8 cellular contexts compared by ENCODE assay signal in the genomic region with DNA sequence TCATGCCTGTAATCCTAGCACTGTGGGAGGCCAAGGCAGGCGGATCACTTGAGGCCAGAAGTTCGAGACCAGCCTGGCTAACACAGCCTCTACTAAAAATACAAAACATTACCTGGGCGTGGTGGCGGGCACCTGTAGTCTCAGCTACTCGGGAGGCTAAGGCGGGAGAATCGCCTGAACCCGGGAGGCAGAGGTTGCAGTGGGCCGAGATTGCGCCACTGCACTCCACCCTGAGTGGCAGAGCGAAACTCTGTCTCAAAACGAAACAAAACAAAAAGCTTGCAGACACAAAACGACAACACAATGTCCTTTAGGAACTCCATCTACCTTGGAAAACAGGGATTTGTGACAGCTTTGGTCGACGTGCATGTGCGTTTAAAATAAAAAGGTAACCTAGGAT. TPM values are rescaled to one million over a fixed set of nuclear protein-coding genes. Genes with fewer than 3 reads are reported as not detected.
DNase-seq lines count a peak whose midpoint lies in the region; ATAC-seq, FAIRE-seq and TF ChIP-seq lines count a peak whose summit lies in the region.

No MANE protein-coding gene starts in this region.

- H3K4me2 ChIP-seq in K562 (ENCODE audit: insufficient read depth, low read length) = peak overlapping the region; percentile 89

- no peak for TF ChIP-seq RAD21 in K562 (CRISPR knock-in tag; conservative IDR thresholded peaks at IDR 0.05 in 1 of 2, IDR thresholded peaks at IDR 0.05 in 1 of 2)

- H4K20me1 ChIP-seq in K562 (replicated peaks; ENCODE audit: control insufficient read depth, insufficient read depth, low read length) = no peaks in the 10 kb centered on the region

- no peak for TF ChIP-seq CTCF in heart left ventricle (IDR thresholded peaks at IDR 0.05)
- no peak for TF ChIP-seq CTCF in K562 (IDR thresholded peaks at IDR 0.05 in 2 of 3, conservative IDR thresholded peaks at IDR 0.05 in 1 of 3; ENCODE audit: insufficient read depth in 2 of 3, low read depth in 1 of 3, low read length in 3 of 3)
- no peak for TF ChIP-seq CTCF in mucosa of descending colon (IDR thresholded peaks at IDR 0.05)
- TF ChIP-seq CTCF in upper lobe of left lung (IDR thresholded peaks at IDR 0.05) = no peak

- POLR2A ChIA-PET in K562 (lab: Yijun Ruan, JAX) = interaction anchor here (1.1 to 1.3 kb wide), 2 partner anchors 13 to 44 kb away, joined by 3 read pairs; no protein-coding TSS in a partner anchor

- H3K4me3 ChIP-seq in heart left ventricle (peak overlapping the region in 10 of 12 donors; percentile 87 to 100 (median 96)), K562 (peak overlapping the region; percentile 97; the same call in 1 of the 2 replicates), mucosa of descending colon (no peak overlapping the region), upper lobe of left lung (peak overlapping the region in 3 of 4 donors; percentile 75 to 98 (median 85))

- H3K36me3 ChIP-seq in heart left ventricle = peaks cover 0 to 10% (median 0%) of the 10 kb centered on the region in 9 donors
- H3K36me3 ChIP-seq in K562 (ENCODE audit: control insufficient read depth, insufficient read depth, low read length) = no peaks in the 10 kb centered on the region
- no peaks in the 10 kb centered on the region for H3K36me3 ChIP-seq in mucosa of descending colon (ENCODE audit: low read depth)
- no peaks in the 10 kb centered on the region for H3K36me3 ChIP-seq in upper lobe of left lung

- intact Hi-C loops in heart left ventricle (cut with DNase I) = loop anchor here in 6 of 10 donors (5.0 to 10.0 kb wide), 6 partner anchors 52 to 540 kb away; a partner anchor contains a TSS
- intact Hi-C loops in Right ventricle myocardium superior (cut with DNase I) = loop anchor here (5.0 to 10.0 kb wide), 2 partner anchors 130 to 373 kb away; no protein-coding TSS in a partner anchor
- intact Hi-C loops in K562 (cut with micrococcal nuclease) = no loop called here
- intact Hi-C loops in mucosa of descending colon (cut with DNase I, micrococcal nuclease) = no loop called here

- TF ChIP-seq EP300 in K562 (IDR thresholded peaks at IDR 0.05; ENCODE audit: low read length) = no peak
- no peak for TF ChIP-seq EP300 in upper lobe of left lung (IDR thresholded peaks at IDR 0.05)

- TF ChIP-seq POLR2A in heart left ventricle (IDR thresholded peaks at IDR 0.05) = no peak
- TF ChIP-seq POLR2A in K562 (conservative IDR thresholded peaks at IDR 0.05) = no peak
- TF ChIP-seq POLR2A in upper lobe of left lung (IDR thresholded peaks at IDR 0.05) = no peak

- 72 to 78% (median 76%) methylated on average over 16 of the region's 16 CpGs for WGBS in heart left ventricle, 4 donors
- 64% methylated on average over 15 of the region's 16 CpGs for WGBS in K562 (ENCODE audit: insufficient coverage, low coverage, missing lambda C conversion rate)
- WGBS in upper lobe of left lung, 2 donors = 70 to 71% methylated on average over 16 of the region's 16 CpGs

- H3K9me1 ChIP-seq in K562 (ENCODE audit: control insufficient read depth, insufficient read depth, low read length) = no peaks in the 10 kb centered on the region

- no peaks in the 10 kb centered on the region for H3K27me3 ChIP-seq in heart left ventricle
- H3K27me3 ChIP-seq in K562 (ENCODE audit: control insufficient read depth in 2 of 2, insufficient read depth in 2 of 2, low read length in 2 of 2) = no peaks in the 10 kb centered on the region
- no peaks in the 10 kb centered on the region for H3K27me3 ChIP-seq in upper lobe of left lung

- FAIRE-seq in K562 (lab: Jason Lieb, UNC) = no peak

- no peak for ATAC-seq in heart left ventricle
- no peak for ATAC-seq in Right ventricle myocardium superior (ENCODE audit: poor library complexity)
- ATAC-seq in K562 = no peak
- no peak for ATAC-seq in mucosa of descending colon
- no peak for ATAC-seq in upper lobe of left lung (ENCODE audit: low FRiP score in 2 of 2)
- ATAC-seq in GM18867 (IDR thresholded peaks at IDR 0.05; ENCODE audit: unreplicated experiment) = no peak
- no peak for ATAC-seq in HG02610 (IDR thresholded peaks at IDR 0.05; ENCODE audit: unreplicated experiment)

- H3K27ac ChIP-seq in heart left ventricle (peak overlapping the region in 11 of 12 donors; percentile 91 to 100 (median 99)), K562 (ENCODE audit: extremely low read depth, low read depth, low read length) (peak overlapping the region; percentile 94), upper lobe of left lung (peak overlapping the region; percentile 97 to 100 (median 98))

- in situ Hi-C loops in K562 (cut with MboI) = no loop called here

- BruUV-seq in K562 (replicated peaks; lab: Mats Ljungman, UMichigan) = no TSS peak

- H2AFZ ChIP-seq in K562 (ENCODE audit: low read depth, low read length) = peak overlapping the region; percentile 97

- no peaks in the 10 kb centered on the region for H3K9me3 ChIP-seq in heart left ventricle
- H3K9me3 ChIP-seq in K562 (replicated peaks; ENCODE audit: control insufficient read depth, insufficient read depth, low read depth, low read length) = no peaks in the 10 kb centered on the region
- H3K9me3 ChIP-seq in mucosa of descending colon = no peaks in the 10 kb centered on the region
- no peaks in the 10 kb centered on the region for H3K9me3 ChIP-seq in upper lobe of left lung

- peaks cover 0 to 38% (median 23%) of the 10 kb centered on the region in 12 donors for H3K4me1 ChIP-seq in heart left ventricle
- peaks cover 11 to 18% of the 10 kb centered on the region in 2 experiments for H3K4me1 ChIP-seq in K562 (replicated peaks in 1 of 2; ENCODE audit: control insufficient read depth in 2 of 2, insufficient read depth in 2 of 2, low read length in 2 of 2)
- H3K4me1 ChIP-seq in mucosa of descending colon (ENCODE audit: low read depth) = peaks cover 24% of the 10 kb centered on the region
- peaks cover 22 to 41% (median 31%) of the 10 kb centered on the region in 4 donors for H3K4me1 ChIP-seq in upper lobe of left lung

- CTCF ChIA-PET in K562 (lab: Yijun Ruan, JAX; ENCODE audit: low intra/inter-chr PET ratio) = no interaction called here

- DNase-seq in heart left ventricle (no peak), Right ventricle myocardium superior (no peak), K562 (ENCODE audit: extremely low read depth in 1 of 4, low spot score in 3 of 4) (no peak), mucosa of descending colon (peak in 2 of 3 donors; percentile 20 to 38), upper lobe of left lung (peak in 1 of 2 donors; percentile 37), T-helper 9 cell (no peak)

- H3K79me2 ChIP-seq in K562 (ENCODE audit: control insufficient read depth, insufficient read depth, low read length) = peaks cover 23% of the 10 kb centered on the region; the same call in 2 of the 3 replicates

- peak overlapping the region; percentile 74 to 91; a peak in 3 of 4 replicates for H3K9ac ChIP-seq in K562 (ENCODE audit: insufficient read depth in 1 of 2, low read depth in 2 of 2, low read length in 2 of 2)

TF ChIP-seq in K562, 482 proteins besides CTCF, POLR2A, EP300 and RAD21 (continues in another document):
- peak; percentile 41; the same call in 1 of the 2 replicates for TF ChIP-seq BCOR (IDR thresholded peaks at IDR 0.05)
- no peak for TF ChIP-seq U2AF1 (optimal IDR thresholded peaks at IDR 0.05; ENCODE audit: low read depth, low read length)

RNA-seq across cellular contexts. Expression of a gene that starts 0.7 kb away (rescaled TPM):
- total RNA-seq in heart left ventricle (100 to 1,000 TPM; 118 to 275 (median 200) TPM), Right ventricle myocardium superior (249 TPM), K562 (2014; rRNA removed) (9.5 and 14.2 TPM in 2 replicates), K562 (2014; rRNA removed; fragmentation: Illumina TruSeq; extraction: Trizol) (14.7 and 18.8 TPM in 2 replicates), K562 (2015; rRNA removed; fragmentation: Illumina TruSeq; extraction: Trizol) (7.4 and 8.7 TPM in 2 replicates), K562 (2021) (14.5 and 21.2 TPM in 2 replicates), mucosa of descending colon (10 to 100 TPM; 45.3 to 99.2 (median 69.9) TPM), upper lobe of left lung (100 to 1,000 TPM in 3 of 6 donors, 10 to 100 TPM in 3; 63.5 to 181 (median 104) TPM)
- polyA plus RNA-seq in heart left ventricle (10 to 100 TPM; 16.5 to 35.8 TPM), K562 (2011; rRNA removed) (15.8 and 18.3 TPM in 2 replicates), K562 (2014; fragmentation: Illumina TruSeq; extraction: Trizol) (9.1 and 13.7 TPM in 2 replicates), K562 (2014; fragmentation: Nextera tagmentation; extraction: Ambion mirVana) (1 to 10 TPM; 3.3 to 6.6 TPM), K562 (2014; rRNA removed) (13.8 and 17.1 TPM in 2 replicates)
- 24.6 and 59.1 TPM in 2 replicates for total RNA-seq in K562 (2011; cell fraction: chromatin; rRNA removed; ENCODE audit: low replicate concordance)
- 10.0 and 17.0 TPM in 2 replicates for total RNA-seq in K562 (2011; cell fraction: nucleolus; rRNA removed)
- 23.2 and 26.3 TPM in 2 replicates for total RNA-seq in K562 (2011; cell fraction: nucleoplasm; rRNA removed)
- 10.0 and 19.4 TPM in 2 replicates for polyA plus RNA-seq in K562 (2011; cell fraction: cytosol; rRNA removed)
- polyA plus RNA-seq in K562 (2011; cell fraction: nucleus; rRNA removed) = 5.9 and 12.3 TPM in 2 replicates
- polyA plus RNA-seq in K562 (2012) = 8.5 and 10.7 TPM in 2 replicates
- 76.5 and 94.0 TPM in 2 replicates for polyA minus RNA-seq in K562 (2011; rRNA and poly(A)+ RNA removed)
- polyA minus RNA-seq in K562 (2011; cell fraction: cytosol; rRNA and poly(A)+ RNA removed) = 18.3 and 29.7 TPM in 2 replicates
- polyA minus RNA-seq in K562 (2011; cell fraction: nucleus; rRNA and poly(A)+ RNA removed) = 10.1 and 21.4 TPM in 2 replicates

Comparison
In these comparisons a context has a peak if more than half of its experiments do, and no peak if none do; other contexts are left out.
1. DNase-seq: peak in mucosa of descending colon (2 of 3); none in heart left ventricle (0 of 5), Right ventricle myocardium superior (single experiment), K562 (0 of 4) and T-helper 9 cell (single experiment).
2. intact Hi-C loops: an anchor here in heart left ventricle (5.0 to 10.0 kb wide) and Right ventricle myocardium superior (5.0 to 10.0 kb wide); none called in K562 and mucosa of descending colon.
3. Peak in every context shown above with its lines, with median percentiles within 50 percentile points of each other: H3K27ac ChIP-seq.